1 cellular context compared by ENCODE assay signal in genomic region chr16:88812737-88813395, GRCh38.
TF ChIP-seq lines count a peak whose summit lies in the region.

No MANE protein-coding gene starts in this region.

TF ChIP-seq in GM12878, 131 proteins besides CTCF, POLR2A, EP300 and RAD21:
- TF ChIP-seq MLLT1 (IDR thresholded peaks at IDR 0.05): peak; percentile 75
